ENCODE assay signal across 7 cellular contexts in the genomic region with DNA sequence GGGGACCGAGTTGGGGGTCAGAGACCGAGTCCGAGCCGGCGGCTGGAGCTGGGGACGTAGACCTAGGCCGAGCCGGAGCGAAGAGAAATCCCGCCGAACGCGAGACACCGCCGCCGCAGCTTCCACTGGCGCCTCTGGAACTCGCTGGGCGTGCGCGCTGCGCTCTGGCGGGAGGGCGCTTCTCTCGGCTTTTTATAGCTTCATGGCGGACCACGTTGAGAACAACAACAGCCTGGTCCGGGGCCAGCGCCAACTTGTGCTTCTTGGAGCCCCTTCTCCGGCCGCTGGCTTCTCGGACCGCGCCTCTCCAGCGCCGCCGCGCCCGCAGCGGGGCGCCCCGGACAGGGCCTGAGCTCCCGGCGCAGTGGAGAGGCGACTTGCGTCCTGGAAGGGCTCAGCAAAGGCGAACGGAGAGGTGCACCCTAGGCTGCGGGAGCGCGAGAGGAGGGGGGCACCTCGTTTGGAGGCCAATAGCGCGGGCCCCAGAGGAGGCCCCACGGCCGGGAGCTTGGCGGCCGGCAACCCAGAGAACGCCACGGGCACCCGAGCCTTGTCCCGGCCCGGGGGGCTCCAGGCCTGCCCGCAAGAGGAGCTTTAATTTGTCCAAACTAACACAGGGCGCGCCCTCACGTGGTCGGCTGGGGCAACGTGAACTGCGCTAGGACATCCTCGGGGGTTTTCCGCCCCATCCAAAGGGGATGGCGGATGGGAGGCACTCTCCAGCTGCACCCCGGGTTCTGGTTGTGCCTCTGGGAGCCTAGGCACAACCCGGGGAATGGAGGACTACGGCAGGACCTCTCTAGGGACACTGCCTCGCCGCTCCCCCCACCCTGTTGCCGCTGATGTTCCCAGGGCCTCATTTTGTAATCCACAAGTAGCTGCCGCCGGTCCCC. TPM values are rescaled to one million over a fixed set of nuclear protein-coding genes. Genes with fewer than 3 reads are reported as not detected.
DNase-seq lines count a peak whose midpoint lies in the region; ATAC-seq and TF ChIP-seq lines count a peak whose summit lies in the region.

No MANE protein-coding gene starts in this region.

- H3K9me3 ChIP-seq in lower lobe of right lung, result no peaks in the 10 kb centered on the region

- CTCF ChIA-PET in activated CD4-positive, alpha-beta memory T cell treated with anti-CD3 and anti-CD28 coated beads for 36 hours (lab: Charles Lee), result interaction anchor here (0.7 to 2.4 kb wide), 22 partner anchors 9 to 346 kb away, joined by 3 to 27 read pairs (median 5); partner anchors contain the start of genes IFT122 and MBD4

- H3K4me3 ChIP-seq in GM12875 (ENCODE audit: low read depth, low read length) (peak overlapping the region; percentile 86), dorsolateral prefrontal cortex (peak overlapping the region; percentile 64 to 99 (median 92)), lower lobe of right lung (peak overlapping the region; percentile 94)

- H3K4me1 ChIP-seq in lower lobe of right lung, result peaks cover 35% of the 10 kb centered on the region

- TF ChIP-seq CTCF in GM12875 (IDR thresholded peaks at IDR 0.05; ENCODE audit: borderline replicate concordance, insufficient read depth, low read depth, low read length) (peak; percentile 70), dorsolateral prefrontal cortex (IDR thresholded peaks at IDR 0.05 in 54 of 56, conservative IDR thresholded peaks at IDR 0.05 in 2 of 56; ENCODE audit: low read depth in 1 of 56, partially characterized antibody in 56 of 56) (peak; percentile 12 to 82 (median 58)), lower lobe of right lung (IDR thresholded peaks at IDR 0.05) (peak; percentile 54)

- intact Hi-C loops in activated CD4-positive, alpha-beta memory T cell treated with anti-CD3 and anti-CD28 coated beads for 36 hours (cut with micrococcal nuclease), result loop anchor here (1.0 kb wide), 3 partner anchors 34 to 125 kb away; partner anchors contain the start of gene HMCES
- intact Hi-C loops in dorsolateral prefrontal cortex (cut with DNase I), result loop anchor here (2.0 to 10.0 kb wide), 4 partner anchors 38 to 134 kb away; partner anchors contain the start of genes CNBP (in 2 of the 2), COPG1 (in 1 of the 2) and HMCES (in 1 of the 2)
- intact Hi-C loops in lower lobe of right lung (cut with DNase I), result no loop called here

- peaks cover 8% of the 10 kb centered on the region for H3K36me3 Mint-ChIP-seq in activated CD4-positive, alpha-beta memory T cell treated with anti-CD3 and anti-CD28 coated beads for 36 hours

- ATAC-seq in HG03064 (IDR thresholded peaks at IDR 0.05; ENCODE audit: low read depth, unreplicated experiment) (peak; percentile 36), lower lobe of right lung (peak; percentile 76 to 77)

- peak overlapping the region; percentile 93 for H3K4me3 Mint-ChIP-seq in activated CD4-positive, alpha-beta memory T cell treated with anti-CD3 and anti-CD28 coated beads for 36 hours

- H3K27ac ChIP-seq in dorsolateral prefrontal cortex (peak overlapping the region; percentile 51 to 99 (median 96)), lower lobe of right lung (peak overlapping the region; percentile 91)

- no peaks in the 10 kb centered on the region for H3K27me3 Mint-ChIP-seq in activated CD4-positive, alpha-beta memory T cell treated with anti-CD3 and anti-CD28 coated beads for 36 hours

- POLR2A ChIA-PET in activated CD4-positive, alpha-beta memory T cell treated with anti-CD3 and anti-CD28 coated beads for 36 hours (lab: Charles Lee), result interaction anchor here (0.7 to 3.9 kb wide), 22 partner anchors 9 to 520 kb away, joined by 3 to 26 read pairs (median 6); partner anchors contain the start of genes COPG1, HMCES, IFT122 and MBD4

- H3K27me3 ChIP-seq in dorsolateral prefrontal cortex (no peaks in the 10 kb centered on the region), lower lobe of right lung (ENCODE audit: low read depth) (no peaks in the 10 kb centered on the region)

- DNase-seq in NCI-H526 treated with DMSO at 0.1 percent for 48 hours (lab: John Stamatoyannopoulos, UW) (peak; percentile 69), dorsolateral prefrontal cortex (peak; percentile 85 to 93 (median 90)), lower lobe of right lung (peak; percentile 88)
- peak; percentile 90 for DNase-seq in activated CD4-positive, alpha-beta memory T cell treated with anti-CD3 and anti-CD28 coated beads for 36 hours
- peak; percentile 83 to 91 (median 86) for DNase-seq in stimulated activated CD4-positive, alpha-beta T cell treated with anti-CD3 and anti-CD28 coated beads, TNF-alpha, amount 100 ng/mL, for 24 hours (ENCODE audit: low read depth in 3 of 3)

- no peaks in the 10 kb centered on the region for H3K9me3 Mint-ChIP-seq in activated CD4-positive, alpha-beta memory T cell treated with anti-CD3 and anti-CD28 coated beads for 36 hours

- H3K36me3 ChIP-seq in lower lobe of right lung, result no peaks in the 10 kb centered on the region

- H3K27ac Mint-ChIP-seq in activated CD4-positive, alpha-beta memory T cell treated with anti-CD3 and anti-CD28 coated beads for 36 hours, result peak overlapping the region; percentile 89

- H3K4me1 Mint-ChIP-seq in activated CD4-positive, alpha-beta memory T cell treated with anti-CD3 and anti-CD28 coated beads for 36 hours (ENCODE audit: low read depth), result peaks cover 26% of the 10 kb centered on the region

RNA-seq across cellular contexts. Expression of gene HMCES, which starts 37.7 kb away (rescaled TPM):
- total RNA-seq in activated CD4-positive, alpha-beta memory T cell treated with anti-CD3 and anti-CD28 coated beads for 36 hours, result 10 to 100 TPM; 58.4 to 61.5 TPM
- total RNA-seq in dorsolateral prefrontal cortex, result 10 to 100 TPM; 31.9 to 85.5 (median 48.3) TPM
- 28.1 TPM for total RNA-seq in lower lobe of right lung

Comparison
In these comparisons a context has a peak if more than half of its experiments do, and no peak if none do; other contexts are left out.
1. Peak in every context shown above with its lines: DNase-seq, ATAC-seq, H3K4me3 ChIP-seq and H3K27ac ChIP-seq.